Comparison of ENCODE assay signal across 18 cellular contexts in the genomic region with DNA sequence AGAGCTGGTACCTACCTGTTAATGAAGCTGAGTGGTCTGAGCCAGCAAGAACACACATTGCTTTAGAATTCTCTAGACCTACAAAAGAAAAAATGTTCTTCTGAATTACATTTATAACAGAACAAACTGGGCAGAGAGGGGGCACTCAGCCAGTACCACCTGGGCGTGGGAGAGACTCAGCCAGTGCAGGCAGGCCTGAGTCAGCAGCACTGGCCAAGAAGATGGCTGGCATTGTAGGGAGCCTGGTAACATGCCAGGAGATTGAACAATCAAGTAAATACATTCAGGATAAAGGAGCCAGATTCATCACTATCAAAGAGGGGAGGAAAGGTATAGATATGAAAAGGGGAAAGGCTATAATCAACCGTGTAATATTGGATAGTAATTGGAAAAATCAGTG. TPM values are rescaled to one million over a fixed set of nuclear protein-coding genes. Genes with fewer than 3 reads are reported as not detected.
DNase-seq lines count a peak whose midpoint lies in the region; ATAC-seq lines count a peak whose summit lies in the region.
"Had no signal": no experiment of that assay in that cellular context is flagged by ENCODE, and none has a peak within 500 bp of the region (broad histone marks: within the 10 kb centered on the region; RNA-seq: fewer than 3 reads in every experiment).

No MANE protein-coding gene starts in this region.

- WGBS in trophoblast cell (ENCODE audit: extremely low coverage, insufficient coverage, insufficient read length): no CpG with 5 or more reads among the region's 2 CpGs

- no peaks in the 10 kb centered on the region for H3K79me1 ChIP-seq in trophoblast cell (ENCODE audit: low read length)

- no peak overlapping the region for H3K27ac ChIP-seq in trophoblast cell (ENCODE audit: low read depth, low read length)

- peak overlapping the region; percentile 10 for H4K8ac ChIP-seq in trophoblast cell (ENCODE audit: low read depth, low read length)

- no peak overlapping the region for H2BK5ac ChIP-seq in trophoblast cell (ENCODE audit: low read depth, low read length, poor library complexity)

- peak overlapping the region; percentile 71 for H2BK12ac ChIP-seq in trophoblast cell (ENCODE audit: low read length)

- no peak overlapping the region for H3K18ac ChIP-seq in trophoblast cell (ENCODE audit: low read length)

- no peak overlapping the region for H3K4ac ChIP-seq in trophoblast cell (ENCODE audit: low read depth, low read length)

- DNase-seq in HT1080 (ENCODE audit: low read depth) (peak; percentile 24), NCI-H69 (lab: John Stamatoyannopoulos, UW) (peak; percentile 33), cerebellar nuclear complex (lab: John Stamatoyannopoulos, UW) (peak; percentile 19 to 63), trophoblast cell (no peak), hepatic stellate cell (ENCODE audit: low spot score) (no peak)
- no peak for DNase-seq in activated CD8-positive, alpha-beta memory T cell treated with anti-CD3 and anti-CD28 coated beads, Interleukin-2, amount 50 U/mL, for 48 hours
- DNase-seq: activated CD4-positive, CD25-positive, alpha-beta regulatory T cell treated with anti-CD3 and anti-CD28 coated beads, Interleukin-2, amount 50 U/mL, for 72 hours; activated naive CD8-positive, alpha-beta T cell treated with anti-CD3 and anti-CD28 coated beads, Interleukin-2, amount 10 ng/mL, durations not matched to agents 7 days and 5 days; CD8-positive, alpha-beta T cell; DMS79; Kasumi-1; NCI-H1417 treated with DMSO at 0.1 percent for 48 hours; NCI-H2227 treated with DMSO at 0.1 percent for 48 hours; T1000 had no signal

- no peaks in the 10 kb centered on the region for H3K27me3 ChIP-seq in trophoblast cell (ENCODE audit: insufficient read depth, low read length)

- H3K9me3 ChIP-seq in trophoblast cell (ENCODE audit: insufficient read depth, low read depth, low read length): no peaks in the 10 kb centered on the region

- no peak overlapping the region for H3K4me2 ChIP-seq in trophoblast cell (ENCODE audit: low read length)

- H2BK120ac ChIP-seq in trophoblast cell (ENCODE audit: insufficient read depth, low read length, poor library complexity): no peak overlapping the region

- H3K23ac ChIP-seq in trophoblast cell (ENCODE audit: low read length): no peak overlapping the region

- no peak overlapping the region for H3K14ac ChIP-seq in trophoblast cell (ENCODE audit: low read length)

- H3K79me2 ChIP-seq in trophoblast cell (ENCODE audit: control insufficient read depth, insufficient read depth, low read length, poor library complexity): no peaks in the 10 kb centered on the region

- peak overlapping the region; percentile 62 for H2AK5ac ChIP-seq in trophoblast cell (ENCODE audit: low read length)

- H3K36me3 ChIP-seq in trophoblast cell (ENCODE audit: control insufficient read depth in 1 of 2, insufficient read depth in 2 of 2, low read length in 2 of 2): peaks cover 2 to 6% of the 10 kb centered on the region in 2 experiments

- H3K9ac ChIP-seq in trophoblast cell (ENCODE audit: low read length): no peak overlapping the region

- no peak overlapping the region for H4K91ac ChIP-seq in trophoblast cell (ENCODE audit: low read depth, low read length)

- no peak overlapping the region for H2AFZ ChIP-seq in trophoblast cell (ENCODE audit: insufficient read depth, low read length, poor library complexity)

- H3K4me3 ChIP-seq in trophoblast cell (ENCODE audit: low read depth, low read length): no peak overlapping the region

- peaks cover 2 to 6% of the 10 kb centered on the region in 2 experiments for H3K4me1 ChIP-seq in trophoblast cell (ENCODE audit: control insufficient read depth in 1 of 2, insufficient read depth in 2 of 2, low read length in 2 of 2)

- H4K12ac ChIP-seq in trophoblast cell (ENCODE audit: low read depth, low read length): no peak overlapping the region

- ATAC-seq in HG03045 (IDR thresholded peaks at IDR 0.05; ENCODE audit: unreplicated experiment): no peak
- ATAC-seq: activated T-helper 17 cell treated with anti-CD3 and anti-CD28 coated beads, Interleukin-2, amount 50 U/mL, for 72 hours; CD8-positive, alpha-beta T cell; sciatic nerve; stimulated activated memory B cell treated with anti-CD40 and anti-IgM and Interleukin-4, amounts not matched to agents 10 μg/mL and 1 μg/mL and 100 μg/mL, for 72 hours had no signal

RNA-seq across cellular contexts. Expression of a gene that starts 19.9 kb away (rescaled TPM):
- 23.2 and 30.8 TPM in 2 replicates for total RNA-seq in HT1080 (2014; rRNA removed; shearing (Covaris generic))
- 22.2 and 23.1 TPM in 2 replicates for polyA plus RNA-seq in HT1080 (2015; cell fraction: cytosol; rRNA removed)
- 13.6 and 15.9 TPM in 2 replicates for polyA plus RNA-seq in HT1080 (2015; cell fraction: nucleus; rRNA removed)
- 18.7 and 18.8 TPM in 2 replicates for polyA plus RNA-seq in trophoblast cell (2013)

RNA-seq across cellular contexts. Expression of a gene that starts 53.2 kb away (rescaled TPM):
- total RNA-seq in HT1080 (2014; rRNA removed; shearing (Covaris generic)): 0.27 and 0.58 TPM in 2 replicates
- polyA plus RNA-seq in HT1080 (2015; cell fraction: cytosol; rRNA removed): 0.06 and 0.10 TPM in 2 replicates
- 1.8 and 2.1 TPM in 2 replicates for polyA plus RNA-seq in HT1080 (2015; cell fraction: nucleus; rRNA removed)
- 0.06 and 0.07 TPM in 2 replicates for polyA plus RNA-seq in trophoblast cell (2013)

Comparison
In these comparisons a context has a peak if more than half of its experiments do, and no peak if none do; other contexts are left out.
1. DNase-seq: peak in HT1080 (single experiment), NCI-H69 (single experiment) and cerebellar nuclear complex (2 of 2); none in trophoblast cell (0 of 2), hepatic stellate cell (single experiment) and activated CD8-positive, alpha-beta memory T cell treated with anti-CD3 and anti-CD28 coated beads, Interleukin-2, amount 50 U/mL, for 48 hours (single experiment).